ENCODE assay signal across 9 cellular contexts in the genomic region with DNA sequence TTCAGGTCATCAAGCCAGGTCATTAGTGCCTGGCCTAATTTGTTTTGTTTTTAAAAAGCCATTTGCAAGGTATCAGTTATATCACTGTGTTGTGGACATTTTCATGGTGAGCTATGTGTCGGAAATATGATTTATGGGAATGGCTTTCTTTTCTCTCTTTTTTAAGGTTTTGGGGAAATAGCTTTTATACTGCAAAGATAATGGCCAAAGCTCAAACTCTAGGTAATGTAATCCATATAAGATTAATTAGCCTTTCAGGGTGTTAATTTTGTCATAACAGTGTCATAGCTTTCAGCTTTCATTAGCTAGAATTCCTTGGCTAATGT. TPM values are rescaled to one million over a fixed set of nuclear protein-coding genes. Genes with fewer than 3 reads are reported as not detected.
DNase-seq lines count a peak whose midpoint lies in the region; ATAC-seq, FAIRE-seq and TF ChIP-seq lines count a peak whose summit lies in the region.
"Had no signal": no experiment of that assay in that cellular context is flagged by ENCODE, and none has a peak within 500 bp of the region (broad histone marks: within the 10 kb centered on the region; RNA-seq: fewer than 3 reads in every experiment).

No MANE protein-coding gene starts in this region.

- 96% methylated on average over 1 of the region's 1 CpG for WGBS in SK-N-SH (ENCODE audit: low lambda C conversion rate)
- 85% methylated on average over 1 of the region's 1 CpG for WGBS in HepG2 (ENCODE audit: low lambda C conversion rate)

- intact Hi-C loops in HepG2 (cut with micrococcal nuclease; ENCODE audit: unreplicated experiment) = no loop called here

- peak overlapping the region; percentile 74; the same call in 1 of the 2 replicates for H3K9ac ChIP-seq in SK-N-SH
- H3K9ac ChIP-seq in HepG2 (ENCODE audit: insufficient read depth, low read depth, low read length) = peak overlapping the region; percentile 84

- no peak for ATAC-seq in SK-N-SH treated with all-trans-retinoic acid at 6 μM for 48 hours
- no peak for ATAC-seq in activated naive CD4-positive, alpha-beta T cell treated with anti-CD3 and anti-CD28 coated beads, Interleukin-2, amount 50 U/mL, for 72 hours
- no peak for ATAC-seq in HepG2
- no peak for ATAC-seq in HG03457 (IDR thresholded peaks at IDR 0.05; ENCODE audit: unreplicated experiment)

- H2AFZ ChIP-seq in SK-N-SH (ENCODE audit: low read depth) (peak overlapping the region; percentile 92), HepG2 (ENCODE audit: low read length) (peak overlapping the region; percentile 86)

- H4K20me1 ChIP-seq in SK-N-SH (ENCODE audit: insufficient read depth) (no peaks in the 10 kb centered on the region), HepG2 (ENCODE audit: insufficient read depth, low read length) (no peaks in the 10 kb centered on the region)

- TF ChIP-seq RAD21 in SK-N-SH (IDR thresholded peaks at IDR 0.05; ENCODE audit: low read length) = no peak
- no peak for TF ChIP-seq RAD21 in HepG2 (CRISPR knock-in tag; IDR thresholded peaks at IDR 0.05)

- DNase-seq in SK-N-SH (no peak), HepG2 (ENCODE audit: low spot score) (no peak), substantia nigra (lab: John Stamatoyannopoulos, UW) (no peak), NCI-H1694 treated with DMSO at 0.1 percent for 48 hours (lab: John Stamatoyannopoulos, UW) (no peak), H54 (ENCODE audit: insufficient read length, low spot score) (no peak)
- no peak for DNase-seq in activated naive CD4-positive, alpha-beta T cell treated with anti-CD3 and anti-CD28 coated beads, Interleukin-2, amount 50 U/mL, for 72 hours (ENCODE audit: low spot score in 2 of 2)
- DNase-seq: WERI-Rb-1 had no signal

- FAIRE-seq in HepG2 (lab: Jason Lieb, UNC) (no peak), H54 (lab: Jason Lieb, UNC) (no peak)

- TF ChIP-seq EP300 in SK-N-SH (IDR thresholded peaks at IDR 0.05; ENCODE audit: borderline replicate concordance in 1 of 2, low read depth in 1 of 2, low read length in 1 of 2) = no peak
- TF ChIP-seq EP300 in HepG2 (IDR thresholded peaks at IDR 0.05; ENCODE audit: low read depth in 2 of 2, low read length in 2 of 2) = no peak; a peak in 1 of 4 replicates
- TF ChIP-seq EP300 in HepG2 (CRISPR knock-in tag; IDR thresholded peaks at IDR 0.05; ENCODE audit: borderline replicate concordance) = no peak

- BruUV-seq in HepG2 (replicated peaks; lab: Mats Ljungman, UMichigan) = no TSS peak

- no peaks in the 10 kb centered on the region for H3K79me2 ChIP-seq in SK-N-SH (ENCODE audit: insufficient read depth)
- H3K79me2 ChIP-seq in HepG2 (ENCODE audit: insufficient read depth, low read length) = peaks cover 6% of the 10 kb centered on the region

- TF ChIP-seq CTCF in SK-N-SH (IDR thresholded peaks at IDR 0.05) (no peak), HepG2 (CRISPR knock-in tag; IDR thresholded peaks at IDR 0.05) (no peak)

- POLR2A ChIA-PET in SK-N-SH (lab: Yijun Ruan, JAX) (interaction anchor here (1.0 to 1.8 kb wide), 5 partner anchors 8 to 219 kb away, joined by 3 to 6 read pairs (median 3); partner anchors contain the start of gene MXD1), HepG2 (lab: Yijun Ruan, JAX) (interaction anchor here (0.9 to 5.8 kb wide), 19 partner anchors 9 to 239 kb away, joined by 3 to 169 read pairs (median 14); partner anchors contain the start of genes C2orf42, MXD1, PCYOX1 and SNRNP27)

- H3F3A ChIP-seq in SK-N-SH (replicated peaks; ENCODE audit: insufficient read depth) = peaks cover 37% of the 10 kb centered on the region

- H3K27ac Mint-ChIP-seq in activated naive CD4-positive, alpha-beta T cell treated with anti-CD3 and anti-CD28 coated beads, Interleukin-2, amount 50 U/mL, for 72 hours = peak overlapping the region; percentile 96 to 99

- H3K9me3 ChIP-seq in SK-N-SH (no peaks in the 10 kb centered on the region), HepG2 (ENCODE audit: low read length) (no peaks in the 10 kb centered on the region)

- TF ChIP-seq POLR2A in HepG2 (IDR thresholded peaks at IDR 0.05; ENCODE audit: insufficient read depth in 1 of 2, low read depth in 2 of 2, low read length in 2 of 2) (no peak), H54 (IDR thresholded peaks at IDR 0.05; ENCODE audit: low read depth, low read length) (no peak)

- H3K9me2 ChIP-seq in SK-N-SH = no peaks in the 10 kb centered on the region

- H3K4me2 ChIP-seq in SK-N-SH (peak overlapping the region; percentile 77; the same call in 1 of the 2 replicates), HepG2 (ENCODE audit: low read depth, low read length) (peak overlapping the region; percentile 96)

- peaks cover 8 to 35% of the 10 kb centered on the region in 2 experiments; a peak in 3 of 4 replicates for H3K4me1 ChIP-seq in SK-N-SH (ENCODE audit: control insufficient read depth in 1 of 2, insufficient read depth in 2 of 2, low read depth in 1 of 2, low read length in 1 of 2)
- H3K4me1 ChIP-seq in HepG2 (ENCODE audit: insufficient read depth, low read length) = peaks cover 68% of the 10 kb centered on the region

- no peaks in the 10 kb centered on the region for H3K9me3 Mint-ChIP-seq in activated naive CD4-positive, alpha-beta T cell treated with anti-CD3 and anti-CD28 coated beads, Interleukin-2, amount 50 U/mL, for 72 hours

- H3K27ac ChIP-seq in SK-N-SH (ENCODE audit: low read depth in 2 of 2, low read length in 1 of 2) = peak overlapping the region; percentile 84 to 88
- peak overlapping the region; percentile 86 for H3K27ac ChIP-seq in HepG2 (ENCODE audit: extremely low read length, insufficient read depth, low read length)
- H3K27ac ChIP-seq in substantia nigra (ENCODE audit: low read depth, low read length, poor library complexity, severe bottlenecking) = peak overlapping the region; percentile 94
- H3K27ac ChIP-seq: WERI-Rb-1 had no signal

- peaks cover 5 to 12% of the 10 kb centered on the region in 2 donors for H3K36me3 Mint-ChIP-seq in activated naive CD4-positive, alpha-beta T cell treated with anti-CD3 and anti-CD28 coated beads, Interleukin-2, amount 50 U/mL, for 72 hours

- CTCF ChIA-PET in SK-N-SH (lab: Yijun Ruan, JAX) = interaction anchor here (0.6 to 1.6 kb wide), 2 partner anchors 8 to 9 kb away, joined by 3 to 6 read pairs; no protein-coding TSS in a partner anchor
- CTCF ChIA-PET in HepG2 (lab: Yijun Ruan, JAX; ENCODE audit: low intra/inter-chr PET ratio, low total read pairs) = no interaction called here

- H3K4me3 ChIP-seq in SK-N-SH (ENCODE audit: low read depth in 2 of 2, low read length in 1 of 2) = 0 out of 4 replicates have a peak overlapping the region, but pooled peaks of 1 of the 2 experiments have one; percentile 11
- H3K4me3 ChIP-seq in HepG2 (replicated peaks in 1 of 3; ENCODE audit: insufficient read depth in 1 of 3, low read depth in 2 of 3, low read length in 3 of 3) = peak overlapping the region; percentile 53 to 74 (median 73)

- in situ Hi-C loops in HepG2 (cut with HindIII; ENCODE audit: extremely low pct_ligation_motif_present, low pct_unique_long_range_greater_than_20kb) = no loop called here

- H3K36me3 ChIP-seq in SK-N-SH (replicated peaks in 1 of 2; ENCODE audit: control insufficient read depth in 1 of 2, insufficient read depth in 2 of 2, low read length in 1 of 2) (no peaks in the 10 kb centered on the region), HepG2 (replicated peaks in 1 of 2; ENCODE audit: control insufficient read depth in 1 of 2, insufficient read depth in 2 of 2, low read length in 2 of 2) (no peaks in the 10 kb centered on the region)
- H3K36me3 ChIP-seq: WERI-Rb-1 had no signal

- no peaks in the 10 kb centered on the region for H3K27me3 ChIP-seq in SK-N-SH (ENCODE audit: insufficient read depth)
- H3K27me3 ChIP-seq in HepG2 (ENCODE audit: control insufficient read depth in 1 of 2, insufficient read depth in 2 of 2, low read length in 2 of 2) = no peaks in the 10 kb centered on the region

RNA-seq across cellular contexts. Expression of gene PCBP1, which starts 45.8 kb away (rescaled TPM):
- polyA plus RNA-seq in SK-N-SH (2012; rRNA removed) = 60.7 and 94.0 TPM in 2 replicates
- 79.9 and 99.1 TPM in 2 replicates for polyA plus RNA-seq in SK-N-SH (2012; cell fraction: cytosol; rRNA removed)
- 61.4 and 69.9 TPM in 2 replicates for polyA plus RNA-seq in SK-N-SH (2012; cell fraction: nucleus; rRNA removed)
- 100 to 1,000 TPM; 339 to 451 TPM for total RNA-seq in activated naive CD4-positive, alpha-beta T cell treated with anti-CD3 and anti-CD28 coated beads, Interleukin-2, amount 50 U/mL, for 72 hours
- total RNA-seq in HepG2 (2016; rRNA removed; fragmentation: Illumina TruSeq; extraction: Trizol) = 32.0 and 104 TPM in 2 replicates
- total RNA-seq in HepG2 (2016; cell fraction: cytosol; rRNA removed; fragmentation: Illumina TruSeq; extraction: Trizol; ENCODE audit: low read depth) = 39.6 and 40.9 TPM in 2 replicates
- 30.2 and 107 TPM in 2 replicates for total RNA-seq in HepG2 (2016; cell fraction: insoluble cytoplasmic fraction; rRNA removed; fragmentation: Illumina TruSeq; extraction: Trizol)
- 84.5 and 86.5 TPM in 2 replicates for total RNA-seq in HepG2 (2016; cell fraction: membrane; rRNA removed; fragmentation: Illumina TruSeq; extraction: Trizol)
- total RNA-seq in HepG2 (2016; cell fraction: nucleus; rRNA removed; fragmentation: Illumina TruSeq; extraction: Trizol) = 54.5 and 55.6 TPM in 2 replicates
- polyA plus RNA-seq in HepG2 (2011; rRNA removed) = 137 and 144 TPM in 2 replicates
- polyA plus RNA-seq in HepG2 (2011; cell fraction: cytosol; rRNA removed) = 140 and 145 TPM in 2 replicates
- 80.5 and 83.2 TPM in 2 replicates for polyA plus RNA-seq in HepG2 (2011; cell fraction: nucleus; rRNA removed)
- polyA plus RNA-seq in HepG2 (2012) = 391 and 423 TPM in 2 replicates
- 248 and 249 TPM in 2 replicates for polyA plus RNA-seq in HepG2 (2016; cell fraction: cytosol; fragmentation: Illumina TruSeq; extraction: Trizol; ENCODE audit: low read depth)
- 461 and 517 TPM in 2 replicates for polyA plus RNA-seq in HepG2 (2016; cell fraction: insoluble cytoplasmic fraction; fragmentation: Illumina TruSeq; extraction: Trizol; ENCODE audit: low read depth)
- polyA plus RNA-seq in HepG2 (2016; cell fraction: membrane; fragmentation: Illumina TruSeq; extraction: Trizol; ENCODE audit: low read depth) = 274 and 290 TPM in 2 replicates
- 271 and 294 TPM in 2 replicates for polyA plus RNA-seq in HepG2 (2016; cell fraction: nucleus; fragmentation: Illumina TruSeq; extraction: Trizol; ENCODE audit: insufficient read depth, low read depth)
- 74.9 and 159 TPM in 2 replicates for polyA minus RNA-seq in HepG2 (2011; rRNA and poly(A)+ RNA removed; ENCODE audit: low replicate concordance)
- 114 and 126 TPM in 2 replicates for polyA minus RNA-seq in HepG2 (2011; cell fraction: cytosol; rRNA and poly(A)+ RNA removed)
- 41.5 and 41.8 TPM in 2 replicates for polyA minus RNA-seq in HepG2 (2011; cell fraction: nucleus; rRNA and poly(A)+ RNA removed)

RNA-seq across cellular contexts. Expression of gene C2orf42, which starts 57.7 kb away (rescaled TPM):
- polyA plus RNA-seq in SK-N-SH (2012; rRNA removed) (5.1 and 6.8 TPM in 2 replicates), HepG2 (2011; rRNA removed) (9.3 and 10.1 TPM in 2 replicates)
- 5.1 and 7.2 TPM in 2 replicates for polyA plus RNA-seq in SK-N-SH (2012; cell fraction: cytosol; rRNA removed)
- 7.8 and 10.7 TPM in 2 replicates for polyA plus RNA-seq in SK-N-SH (2012; cell fraction: nucleus; rRNA removed)
- 10 to 100 TPM; 17.5 to 36.0 TPM for total RNA-seq in activated naive CD4-positive, alpha-beta T cell treated with anti-CD3 and anti-CD28 coated beads, Interleukin-2, amount 50 U/mL, for 72 hours
- total RNA-seq in HepG2 (2016; rRNA removed; fragmentation: Illumina TruSeq; extraction: Trizol) = 9.9 and 11.1 TPM in 2 replicates
- total RNA-seq in HepG2 (2016; cell fraction: cytosol; rRNA removed; fragmentation: Illumina TruSeq; extraction: Trizol; ENCODE audit: low read depth) = 20.6 and 21.9 TPM in 2 replicates
- total RNA-seq in HepG2 (2016; cell fraction: insoluble cytoplasmic fraction; rRNA removed; fragmentation: Illumina TruSeq; extraction: Trizol) = 9.3 and 9.6 TPM in 2 replicates
- total RNA-seq in HepG2 (2016; cell fraction: membrane; rRNA removed; fragmentation: Illumina TruSeq; extraction: Trizol) = 21.6 and 22.7 TPM in 2 replicates
- 8.7 and 10.0 TPM in 2 replicates for total RNA-seq in HepG2 (2016; cell fraction: nucleus; rRNA removed; fragmentation: Illumina TruSeq; extraction: Trizol)
- 6.6 and 7.2 TPM in 2 replicates for polyA plus RNA-seq in HepG2 (2011; cell fraction: cytosol; rRNA removed)
- polyA plus RNA-seq in HepG2 (2011; cell fraction: nucleus; rRNA removed) = 10.9 and 14.5 TPM in 2 replicates
- 8.7 and 9.4 TPM in 2 replicates for polyA plus RNA-seq in HepG2 (2012)
- polyA plus RNA-seq in HepG2 (2016; cell fraction: cytosol; fragmentation: Illumina TruSeq; extraction: Trizol; ENCODE audit: low read depth) = 2.6 and 2.8 TPM in 2 replicates
- polyA plus RNA-seq in HepG2 (2016; cell fraction: insoluble cytoplasmic fraction; fragmentation: Illumina TruSeq; extraction: Trizol; ENCODE audit: low read depth) = 9.2 and 10.0 TPM in 2 replicates
- polyA plus RNA-seq in HepG2 (2016; cell fraction: membrane; fragmentation: Illumina TruSeq; extraction: Trizol; ENCODE audit: low read depth) = 5.3 and 7.7 TPM in 2 replicates
- 8.3 and 10.9 TPM in 2 replicates for polyA plus RNA-seq in HepG2 (2016; cell fraction: nucleus; fragmentation: Illumina TruSeq; extraction: Trizol; ENCODE audit: insufficient read depth, low read depth)
- 26.9 and 49.5 TPM in 2 replicates for polyA minus RNA-seq in HepG2 (2011; rRNA and poly(A)+ RNA removed; ENCODE audit: low replicate concordance)
- polyA minus RNA-seq in HepG2 (2011; cell fraction: cytosol; rRNA and poly(A)+ RNA removed) = 8.3 and 17.8 TPM in 2 replicates
- 22.4 and 25.1 TPM in 2 replicates for polyA minus RNA-seq in HepG2 (2011; cell fraction: nucleus; rRNA and poly(A)+ RNA removed)

Comparison
In these comparisons a context has a peak if more than half of its experiments do, and no peak if none do; other contexts are left out.
1. Of the 25 proteins assayed by ChIP-seq in both HepG2 and SK-N-SH: peak only in HepG2: FOXJ3; only in SK-N-SH: none; in both: none; in neither: 24.